In the genomic region with DNA sequence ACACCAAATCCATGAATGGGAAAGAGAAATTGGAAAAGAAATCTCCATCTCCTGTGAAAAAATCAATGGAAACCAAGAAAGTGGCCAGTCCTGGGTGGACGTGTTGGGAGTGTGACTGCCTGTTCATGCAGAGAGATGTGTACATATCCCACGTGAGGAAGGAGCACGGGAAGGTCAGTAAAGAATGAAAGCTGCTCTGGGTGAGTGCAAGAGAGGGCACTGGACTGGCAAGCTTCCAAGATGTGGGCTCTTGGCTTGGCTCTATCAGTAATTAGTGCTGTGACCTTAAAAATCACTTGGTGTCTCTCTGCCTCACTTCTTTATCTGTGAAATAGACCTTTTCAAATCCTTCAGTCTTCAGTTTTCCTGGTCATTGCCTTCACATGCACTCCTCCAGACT, we compare ENCODE assay signal across 11 cellular contexts.
A peak's percentile ranks its signal among the peaks of the same experiment; 100 is the strongest.
DNase-seq lines count a peak whose midpoint lies in the region; ATAC-seq and TF ChIP-seq lines count a peak whose summit lies in the region.
"Had no signal": no experiment of that assay in that cellular context is flagged by ENCODE, and none has a peak within 500 bp of the region (broad histone marks: within the 10 kb centered on the region; RNA-seq: fewer than 3 reads in every experiment).

No MANE protein-coding gene starts in this region.

- H3K4me3 ChIP-seq in endodermal cell (ENCODE audit: low read length) (no peak overlapping the region), trophoblast cell (ENCODE audit: low read depth, low read length) (no peak overlapping the region), OCI-LY7 (ENCODE audit: low read depth, low read length, poor library complexity, severe bottlenecking) (no peak overlapping the region), Karpas-422 (ENCODE audit: low read length) (no peak overlapping the region)

- peak overlapping the region; percentile 77 for H3K27ac Mint-ChIP-seq in endodermal cell
- H3K27ac Mint-ChIP-seq: activated CD8-positive, alpha-beta memory T cell treated with anti-CD3 and anti-CD28 coated beads, Interleukin-2, amount 10 ng/mL, durations not matched to agents 7 days and 5 days; CD4-positive, CD25-positive, alpha-beta regulatory T cell had no signal

- H3K27ac ChIP-seq in endodermal cell (ENCODE audit: low read depth, low read length) (no peak overlapping the region), trophoblast cell (ENCODE audit: low read depth, low read length) (no peak overlapping the region), OCI-LY7 (ENCODE audit: low read depth, low read length, poor library complexity, severe bottlenecking) (no peak overlapping the region), Karpas-422 (ENCODE audit: low read length) (no peak overlapping the region)

- H4K20me1 ChIP-seq in OCI-LY7 (ENCODE audit: insufficient read depth, low read length) (no peaks in the 10 kb centered on the region), Karpas-422 (ENCODE audit: insufficient read depth, low read depth, low read length) (no peaks in the 10 kb centered on the region)

- POLR2A ChIA-PET in OCI-LY7 (lab: Charles Lee): interaction anchor here (0.6 to 1.8 kb wide), 2 partner anchors 11 to 50 kb away, joined by 3 to 7 read pairs; no protein-coding TSS in a partner anchor

- no peaks in the 10 kb centered on the region for H3K9me3 Mint-ChIP-seq in endodermal cell
- H3K9me3 Mint-ChIP-seq: CD4-positive, CD25-positive, alpha-beta regulatory T cell; immature natural killer cell had no signal

- H2AK5ac ChIP-seq in trophoblast cell (ENCODE audit: low read length): no peak overlapping the region

- no peak overlapping the region for H2AFZ ChIP-seq in trophoblast cell (ENCODE audit: insufficient read depth, low read length, poor library complexity)
- no peak overlapping the region for H2AFZ ChIP-seq in OCI-LY7 (ENCODE audit: low read length)
- no peak overlapping the region for H2AFZ ChIP-seq in Karpas-422 (ENCODE audit: low read length)

- H3K4me1 ChIP-seq in endodermal cell (ENCODE audit: control insufficient read depth, insufficient read depth, low read length) (no peaks in the 10 kb centered on the region), trophoblast cell (ENCODE audit: control insufficient read depth in 1 of 2, insufficient read depth in 2 of 2, low read length in 2 of 2) (peaks cover 1 to 5% of the 10 kb centered on the region in 2 experiments), OCI-LY7 (ENCODE audit: insufficient read depth, low read length, poor library complexity, severe bottlenecking) (peaks cover 20% of the 10 kb centered on the region), Karpas-422 (ENCODE audit: low read length) (peaks cover 14% of the 10 kb centered on the region)

- H3K4me1 Mint-ChIP-seq in endodermal cell: peaks cover 11% of the 10 kb centered on the region
- H3K4me1 Mint-ChIP-seq: activated CD8-positive, alpha-beta memory T cell treated with anti-CD3 and anti-CD28 coated beads, Interleukin-2, amount 10 ng/mL, durations not matched to agents 7 days and 5 days; CD4-positive, CD25-positive, alpha-beta regulatory T cell; immature natural killer cell had no signal

- CTCF ChIA-PET in OCI-LY7 (lab: Charles Lee; ENCODE audit: unreplicated experiment): interaction anchor here (0.5 kb wide), 1 partner anchor 172 kb away, joined by 3 read pairs; no protein-coding TSS in a partner anchor

- no peak overlapping the region for H3K4ac ChIP-seq in trophoblast cell (ENCODE audit: low read depth, low read length)

- no peak overlapping the region for H2BK5ac ChIP-seq in trophoblast cell (ENCODE audit: low read depth, low read length, poor library complexity)

- intact Hi-C loops in OCI-LY7 (cut with micrococcal nuclease; ENCODE audit: unreplicated experiment): no loop called here

- peaks cover 95% of the 10 kb centered on the region for H3K36me3 ChIP-seq in endodermal cell (ENCODE audit: control insufficient read depth, insufficient read depth, low read length)
- H3K36me3 ChIP-seq in trophoblast cell (ENCODE audit: control insufficient read depth in 1 of 2, insufficient read depth in 2 of 2, low read length in 2 of 2): peaks cover 16 to 17% of the 10 kb centered on the region in 2 experiments
- H3K36me3 ChIP-seq in OCI-LY7 (ENCODE audit: insufficient read depth, low read length): peaks cover 32% of the 10 kb centered on the region
- 0 out of 2 replicates have a peak, but pooled peaks cover 7% of the 10 kb centered on the region for H3K36me3 ChIP-seq in Karpas-422 (ENCODE audit: insufficient read depth, low read length)

- no peak overlapping the region for H3K23ac ChIP-seq in trophoblast cell (ENCODE audit: low read length)

- DNase-seq in G401 (ENCODE audit: low spot score) (peak; percentile 54), NCI-H2227 treated with DMSO at 0.1 percent for 48 hours (lab: John Stamatoyannopoulos, UW) (peak; percentile 66), endodermal cell (no peak), trophoblast cell (no peak), OCI-LY7 (ENCODE audit: low spot score) (no peak), Karpas-422 (no peak), dedifferentiated amniotic fluid mesenchymal stem cell (ENCODE audit: extremely low spot score) (no peak)
- DNase-seq: activated CD8-positive, alpha-beta memory T cell treated with anti-CD3 and anti-CD28 coated beads, Interleukin-2, amount 10 ng/mL, durations not matched to agents 7 days and 5 days; CD4-positive, CD25-positive, alpha-beta regulatory T cell; immature natural killer cell had no signal

- no peak overlapping the region for H3K4me3 Mint-ChIP-seq in endodermal cell
- H3K4me3 Mint-ChIP-seq: activated CD8-positive, alpha-beta memory T cell treated with anti-CD3 and anti-CD28 coated beads, Interleukin-2, amount 10 ng/mL, durations not matched to agents 7 days and 5 days; immature natural killer cell had no signal

- BruUV-seq in OCI-LY7 (replicated peaks; lab: Mats Ljungman, UMichigan): no TSS peak

- peaks cover 69% of the 10 kb centered on the region for H3K36me3 Mint-ChIP-seq in endodermal cell (ENCODE audit: low read depth)
- H3K36me3 Mint-ChIP-seq: activated CD8-positive, alpha-beta memory T cell treated with anti-CD3 and anti-CD28 coated beads, Interleukin-2, amount 10 ng/mL, durations not matched to agents 7 days and 5 days; CD4-positive, CD25-positive, alpha-beta regulatory T cell had no signal

- in situ Hi-C loops in G401 (cut with HindIII; ENCODE audit: low sequenced_read_pairs): no loop called here

- H3K14ac ChIP-seq in trophoblast cell (ENCODE audit: low read length): peak overlapping the region; percentile 24

- peaks cover 10% of the 10 kb centered on the region for H3K79me1 ChIP-seq in trophoblast cell (ENCODE audit: low read length)

- TF ChIP-seq CTCF in endodermal cell (conservative IDR thresholded peaks at IDR 0.05) (no peak), OCI-LY7 (conservative IDR thresholded peaks at IDR 0.05; ENCODE audit: low read length) (no peak)

- H4K8ac ChIP-seq in trophoblast cell (ENCODE audit: low read depth, low read length): peak overlapping the region; percentile 9

- H4K91ac ChIP-seq in trophoblast cell (ENCODE audit: low read depth, low read length): no peak overlapping the region

- H3K9ac ChIP-seq in endodermal cell (ENCODE audit: extremely low read depth, low read length, poor library complexity, severe bottlenecking) (no peak overlapping the region), trophoblast cell (ENCODE audit: low read length) (no peak overlapping the region), Karpas-422 (ENCODE audit: low read length) (no peak overlapping the region)

- H3K9me3 ChIP-seq in endodermal cell (ENCODE audit: control insufficient read depth, low read length) (no peaks in the 10 kb centered on the region), trophoblast cell (ENCODE audit: insufficient read depth, low read depth, low read length) (no peaks in the 10 kb centered on the region), OCI-LY7 (ENCODE audit: low read length) (no peaks in the 10 kb centered on the region), Karpas-422 (ENCODE audit: low read length) (no peaks in the 10 kb centered on the region)

- H3K27me3 ChIP-seq in endodermal cell (ENCODE audit: control insufficient read depth, insufficient read depth, low read length, poor library complexity, severe bottlenecking) (no peaks in the 10 kb centered on the region), trophoblast cell (ENCODE audit: insufficient read depth, low read length) (no peaks in the 10 kb centered on the region), Karpas-422 (ENCODE audit: low read length) (no peaks in the 10 kb centered on the region)

- peak overlapping the region; percentile 32 for H2BK12ac ChIP-seq in trophoblast cell (ENCODE audit: low read length)

- H3K79me2 ChIP-seq in trophoblast cell (ENCODE audit: control insufficient read depth, insufficient read depth, low read length, poor library complexity): no peaks in the 10 kb centered on the region
- H3K79me2 ChIP-seq in OCI-LY7 (ENCODE audit: insufficient read depth, low read depth, low read length): no peaks in the 10 kb centered on the region
- H3K79me2 ChIP-seq in Karpas-422 (ENCODE audit: low read length): peaks cover 5% of the 10 kb centered on the region; the same call in 1 of the 2 replicates

- WGBS in endodermal cell (ENCODE audit: insufficient coverage in 1 of 2, insufficient read length in 1 of 2), 2 experiments: 95 to 100% methylated on average over 3 of the region's 3 CpGs
- no CpG with 5 or more reads among the region's 3 CpGs for WGBS in trophoblast cell (ENCODE audit: extremely low coverage, insufficient coverage, insufficient read length)

- H3K4me2 ChIP-seq in trophoblast cell (ENCODE audit: low read length) (no peak overlapping the region), OCI-LY7 (ENCODE audit: low read length) (no peak overlapping the region), Karpas-422 (ENCODE audit: low read depth, low read length, poor library complexity, severe bottlenecking) (no peak overlapping the region)

- no peak overlapping the region for H3K18ac ChIP-seq in trophoblast cell (ENCODE audit: low read length)

- H2BK120ac ChIP-seq in trophoblast cell (ENCODE audit: insufficient read depth, low read length, poor library complexity): no peak overlapping the region

- ATAC-seq in GM18907 (IDR thresholded peaks at IDR 0.05; ENCODE audit: unreplicated experiment): no peak
- ATAC-seq: activated CD8-positive, alpha-beta memory T cell treated with anti-CD3 and anti-CD28 coated beads, Interleukin-2, amount 10 ng/mL, durations not matched to agents 7 days and 5 days had no signal

- H4K12ac ChIP-seq in trophoblast cell (ENCODE audit: low read depth, low read length): no peak overlapping the region

- H3K9me2 ChIP-seq in OCI-LY7 (ENCODE audit: insufficient read depth, low read length) (no peaks in the 10 kb centered on the region), Karpas-422 (replicated peaks; ENCODE audit: insufficient read depth, low read length) (no peaks in the 10 kb centered on the region)

- H3K27me3 Mint-ChIP-seq in endodermal cell (ENCODE audit: insufficient read depth): no peaks in the 10 kb centered on the region

Comparison
In these comparisons a context has a peak if more than half of its experiments do, and no peak if none do; other contexts are left out.
1. DNase-seq: peak in G401 (single experiment) and NCI-H2227 treated with DMSO at 0.1 percent for 48 hours (single experiment); none in endodermal cell (single experiment), trophoblast cell (0 of 2), OCI-LY7 (single experiment), Karpas-422 (single experiment) and dedifferentiated amniotic fluid mesenchymal stem cell (single experiment).